Comparison of ENCODE assay signal across 30 cellular contexts in genomic region chr9:20760246-20760901, GRCh38.
DNase-seq lines count a peak whose midpoint lies in the region; FAIRE-seq and TF ChIP-seq lines count a peak whose summit lies in the region.
"Had no signal": no experiment of that assay in that cellular context is flagged by ENCODE, and none has a peak within 500 bp of the region (broad histone marks: within the 10 kb centered on the region; RNA-seq: fewer than 3 reads in every experiment).

No MANE protein-coding gene starts in this region.

- H3K4me3 ChIP-seq in HEK293 (ENCODE audit: low read depth, low read length) = no peak overlapping the region
- H3K4me3 ChIP-seq in fibroblast of the aortic adventitia (ENCODE audit: low read depth, low read length) = no peak overlapping the region
- no peak overlapping the region for H3K4me3 ChIP-seq in small intestine (ENCODE audit: low read depth in 1 of 2, low read length in 2 of 2)
- no peak overlapping the region for H3K4me3 ChIP-seq in left ventricle myocardium inferior
- no peak overlapping the region for H3K4me3 ChIP-seq in dorsolateral prefrontal cortex
- H3K4me3 ChIP-seq: cardiac muscle cell, colonic mucosa, K562, lower lobe of right lung, ovary, right atrium auricular region, SJCRH30, upper lobe of left lung had no signal

- H3K27me3 ChIP-seq in small intestine (ENCODE audit: control insufficient read depth in 2 of 2, insufficient read depth in 2 of 2, low read length in 2 of 2) = no peaks in the 10 kb centered on the region
- H3K27me3 ChIP-seq in left ventricle myocardium inferior (ENCODE audit: low read depth) = no peaks in the 10 kb centered on the region
- no peaks in the 10 kb centered on the region for H3K27me3 ChIP-seq in dorsolateral prefrontal cortex
- H3K27me3 ChIP-seq: cardiac muscle cell, colonic mucosa, ovary, right atrium auricular region, SJCRH30, upper lobe of left lung had no signal

- FAIRE-seq in small intestine (lab: Jason Lieb, UNC) = no peak
- FAIRE-seq: GM12891, H1, K562, kidney had no signal

- CTCF ChIA-PET in HEK293 (lab: Yijun Ruan, JAX) = interaction anchor here (0.6 to 0.7 kb wide), 3 partner anchors 111 to 629 kb away, joined by 3 read pairs; no protein-coding TSS in a partner anchor

- 39 to 62% (median 53%) methylated on average over 3 of the region's 3 CpGs for WGBS in small intestine, 3 donors

- H3K27ac ChIP-seq in HEK293 (ENCODE audit: extremely low read depth, low read depth, low read length) (no peak overlapping the region), small intestine (ENCODE audit: low read depth in 1 of 2, low read length in 1 of 2) (no peak overlapping the region), left ventricle myocardium inferior (replicated peaks) (no peak overlapping the region), dorsolateral prefrontal cortex (no peak overlapping the region)
- H3K27ac ChIP-seq: cardiac muscle cell, colonic mucosa, lower lobe of right lung, ovary, right atrium auricular region, SJCRH30, upper lobe of left lung had no signal

- H3K9me3 ChIP-seq in HEK293 (ENCODE audit: control insufficient read depth, insufficient read depth, low read depth, low read length) (no peaks in the 10 kb centered on the region), small intestine (ENCODE audit: control insufficient read depth, low read depth) (no peaks in the 10 kb centered on the region), left ventricle myocardium inferior (replicated peaks) (no peaks in the 10 kb centered on the region)
- H3K9me3 ChIP-seq: colonic mucosa, lower lobe of right lung, ovary, right atrium auricular region, SJCRH30, upper lobe of left lung had no signal

- POLR2A ChIA-PET in HEK293 (lab: Yijun Ruan, JAX) = interaction anchor here (0.7 kb wide), 1 partner anchor 32 kb away, joined by 4 read pairs; no protein-coding TSS in a partner anchor

- intact Hi-C loops in left ventricle myocardium inferior (cut with micrococcal nuclease) (no loop called here), dorsolateral prefrontal cortex (cut with DNase I) (no loop called here)

- in situ Hi-C loops in SK-MEL-5 (cut with HindIII; ENCODE audit: low pct_unique_long_range_greater_than_20kb, low sequenced_read_pairs) = no loop called here

- no peak for TF ChIP-seq CTCF in HEK293 (tag by site-specific recombination; IDR thresholded peaks at IDR 0.05)
- no peak for TF ChIP-seq CTCF in fibroblast of the aortic adventitia (IDR thresholded peaks at IDR 0.05; ENCODE audit: insufficient read depth, low read length)
- TF ChIP-seq CTCF in left ventricle myocardium inferior (IDR thresholded peaks at IDR 0.05; ENCODE audit: borderline replicate concordance) = no peak
- no peak for TF ChIP-seq CTCF in dorsolateral prefrontal cortex (IDR thresholded peaks at IDR 0.05 in 54 of 56, conservative IDR thresholded peaks at IDR 0.05 in 2 of 56; ENCODE audit: low read depth in 1 of 56, partially characterized antibody in 56 of 56)

- H3K36me3 ChIP-seq in HEK293 (ENCODE audit: control insufficient read depth in 2 of 2, insufficient read depth in 1 of 2, low read length in 2 of 2) (peaks cover 0 to 17% of the 10 kb centered on the region in 2 experiments; a peak in 1 of 3 replicates), small intestine (ENCODE audit: control insufficient read depth in 2 of 2, insufficient read depth in 2 of 2, low read length in 2 of 2) (no peaks in the 10 kb centered on the region), left ventricle myocardium inferior (peaks cover 34% of the 10 kb centered on the region)
- H3K36me3 ChIP-seq: cardiac muscle cell, colonic mucosa, ovary, SJCRH30 had no signal

- DNase-seq in SK-MEL-5 (ENCODE audit: low read depth, low spot score) = peak; percentile 28
- DNase-seq in fibroblast of the aortic adventitia (ENCODE audit: low read depth) = peak; percentile 12
- DNase-seq in small intestine = peak; percentile 15
- DNase-seq in left ventricle myocardium inferior = no peak
- no peak for DNase-seq in MV-4-11 (lab: John Stamatoyannopoulos, UW)
- no peak for DNase-seq in dorsolateral prefrontal cortex
- DNase-seq: activated CD4-positive, alpha-beta memory T cell treated with anti-CD3 and anti-CD28 coated beads, Interleukin-2, amount 10 ng/mL, durations not matched to agents 7 days and 5 days; activated CD4-positive, CD25-positive, alpha-beta regulatory T cell treated with anti-CD3 and anti-CD28 coated beads, Interleukin-2, amount 50 U/mL, for 72 hours; activated naive CD4-positive, alpha-beta T cell treated with anti-CD3 and anti-CD28 coated beads, Interleukin-2, amount 50 U/mL, for 16 hours; C1 segment of cervical spinal cord; Calu3; colonic mucosa; glutamatergic neuron; kidney; lower lobe of right lung; MM.1S; NCI-H1436; NCI-H748 treated with DMSO at 0.1 percent for 48 hours; nephron progenitor cell; ovary; SJCRH30; stimulated activated CD4-positive, alpha-beta T cell treated with anti-CD3 and anti-CD28 coated beads, Interleukin-12 subunit alpha, Interleukin-12 subunit beta, amount 100 ng/mL, for 4 hours; stimulated activated CD4-positive, alpha-beta T cell treated with anti-CD3 and anti-CD28 coated beads, Interleukin-4, amount 100 ng/mL, for 1 hour; upper lobe of left lung had no signal

- H3K4me1 ChIP-seq in HEK293 (ENCODE audit: control insufficient read depth, insufficient read depth, low read length) (no peaks in the 10 kb centered on the region), small intestine (ENCODE audit: control insufficient read depth in 2 of 2, insufficient read depth in 1 of 2, low read depth in 1 of 2, low read length in 1 of 2) (no peaks in the 10 kb centered on the region), left ventricle myocardium inferior (peaks cover 12% of the 10 kb centered on the region)
- H3K4me1 ChIP-seq: colonic mucosa, lower lobe of right lung, right atrium auricular region, SJCRH30 had no signal

TF ChIP-seq in HEK293, 187 proteins besides CTCF, POLR2A, EP300 and RAD21:
- TF ChIP-seq SCRT2 (tag by site-specific recombination; IDR thresholded peaks at IDR 0.05) = peak; percentile 23; the same call in 1 of the 2 replicates
- peak; percentile 33; the same call in 1 of the 2 replicates for TF ChIP-seq TRIM28 (IDR thresholded peaks at IDR 0.05; ENCODE audit: borderline replicate concordance, low read length)
- TF ChIP-seq ZNF664 (tag by site-specific recombination; IDR thresholded peaks at IDR 0.05) = no peak
- no peak for TF ChIP-seq IKZF3 (tag by site-specific recombination; IDR thresholded peaks at IDR 0.05)
- TF ChIP-seq ZBTB21 (tag by site-specific recombination; IDR thresholded peaks at IDR 0.05) = no peak
- TF ChIP-seq ZNF239 (tag by site-specific recombination; IDR thresholded peaks at IDR 0.05) = no peak
TF ChIP-seq in HEK293: peak in this region for 2.

Comparison
In these comparisons a context has a peak if more than half of its experiments do, and no peak if none do; other contexts are left out.
1. DNase-seq: peak in SK-MEL-5 (single experiment), fibroblast of the aortic adventitia (single experiment) and small intestine (single experiment); none in left ventricle myocardium inferior (single experiment), MV-4-11 (single experiment) and dorsolateral prefrontal cortex (0 of 10).